ENCODE assay signal across 8 cellular contexts in the genomic region with DNA sequence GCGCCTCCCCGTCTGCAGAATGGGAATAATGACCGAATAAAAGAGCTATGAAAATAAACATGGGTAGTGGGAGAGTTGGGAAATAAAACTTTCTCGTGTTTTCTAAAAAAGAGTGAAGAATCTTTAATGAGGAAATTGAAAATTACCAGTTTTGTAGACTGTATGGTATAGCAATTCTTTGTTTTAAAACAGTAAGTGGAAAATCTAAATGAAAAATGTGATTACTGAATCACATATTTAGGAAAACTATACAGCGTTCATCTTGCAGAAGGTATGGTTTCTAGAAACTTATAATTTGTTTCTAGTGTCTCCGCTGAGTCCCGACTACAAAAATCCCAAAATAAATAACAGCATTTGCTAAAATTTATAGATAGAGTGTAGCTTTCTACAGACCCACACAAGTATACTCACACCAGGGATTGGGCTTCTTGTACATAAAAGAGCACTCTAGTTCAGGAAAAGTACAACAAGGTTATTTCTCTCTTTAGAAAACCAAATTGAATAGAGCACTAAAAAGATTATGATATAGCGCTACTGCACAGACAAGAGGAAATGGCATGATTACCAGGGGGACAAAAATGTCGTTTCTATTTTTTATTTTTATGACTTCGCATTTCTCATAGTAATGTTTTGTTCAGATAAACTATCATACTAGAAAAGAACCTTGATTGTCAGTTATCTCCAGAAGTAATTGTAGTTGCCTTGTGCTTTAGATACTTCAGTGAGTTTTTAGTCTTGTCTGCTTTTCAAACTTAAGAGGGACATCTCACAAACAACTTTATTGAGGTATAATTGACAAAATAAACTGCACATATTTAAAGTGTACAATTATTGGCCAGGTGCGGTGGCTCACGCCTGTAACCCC. TPM values are rescaled to one million over a fixed set of nuclear protein-coding genes. Genes with fewer than 3 reads are reported as not detected.
DNase-seq lines count a peak whose midpoint lies in the region; TF ChIP-seq lines count a peak whose summit lies in the region.

No MANE protein-coding gene starts in this region.

- H3K27ac ChIP-seq in ovary: peak overlapping the region; percentile 98 to 99

- TF ChIP-seq EP300 in ovary (IDR thresholded peaks at IDR 0.05): no peak

- DNase-seq in GM06990 (ENCODE audit: extremely low read depth, insufficient read length): no peak
- peak; percentile 44 for DNase-seq in OCI-M2 (lab: John Stamatoyannopoulos, UW; ENCODE audit: unreplicated experiment)
- DNase-seq in epithelial cell of esophagus (ENCODE audit: low read depth): no peak
- DNase-seq in ovary: no peak
- DNase-seq in NCI-H524 treated with DMSO at 0.1 percent for 48 hours (lab: John Stamatoyannopoulos, UW): no peak
- DNase-seq in HuH-7.5 (ENCODE audit: low spot score): no peak
- no peak for DNase-seq in NCI-H2196 (lab: John Stamatoyannopoulos, UW; ENCODE audit: unreplicated experiment)
- DNase-seq in COLO668 (lab: John Stamatoyannopoulos, UW; ENCODE audit: unreplicated experiment): no peak

- TF ChIP-seq CTCF in GM06990 (IDR thresholded peaks at IDR 0.05; ENCODE audit: insufficient read depth, low read length, poor library complexity, severe bottlenecking) (no peak), epithelial cell of esophagus (IDR thresholded peaks at IDR 0.05; ENCODE audit: insufficient read depth, low read depth, low read length, missing control alignments) (no peak), ovary (IDR thresholded peaks at IDR 0.05) (no peak)

- intact Hi-C loops in ovary (cut with DNase I): loop anchor here in 2 of 4 donors (5.0 to 10.0 kb wide), 3 partner anchors 189 to 273 kb away; partner anchors contain the start of genes DCAF17 (in 1 of the 2) and METTL8 (in 1 of the 2)

- no peaks in the 10 kb centered on the region for H3K27me3 ChIP-seq in GM06990 (replicated peaks; ENCODE audit: control insufficient read depth, insufficient read depth, low read length)
- H3K27me3 ChIP-seq in ovary: no peaks in the 10 kb centered on the region

- TF ChIP-seq POLR2A in ovary (IDR thresholded peaks at IDR 0.05): no peak

- H3K4me3 ChIP-seq in GM06990 (replicated peaks; ENCODE audit: low read depth, low read length): peak overlapping the region; percentile 94
- H3K4me3 ChIP-seq in epithelial cell of esophagus (ENCODE audit: low read length): peak overlapping the region; percentile 86
- H3K4me3 ChIP-seq in ovary: peak overlapping the region; percentile 83

- H3K36me3 ChIP-seq in GM06990 (ENCODE audit: control insufficient read depth, insufficient read depth, low read length) (no peaks in the 10 kb centered on the region), ovary (no peaks in the 10 kb centered on the region)

- H3K4me1 ChIP-seq in ovary (ENCODE audit: insufficient read depth): peaks cover 3% of the 10 kb centered on the region

- 31 to 35% (median 31%) methylated on average over 12 of the region's 12 CpGs for WGBS in ovary, 3 donors

- H3K9me3 ChIP-seq in ovary: no peaks in the 10 kb centered on the region

RNA-seq across cellular contexts. Expression of gene TLK1, which starts 1.0 kb away (rescaled TPM):
- 10 to 100 TPM; 26.3 to 77.4 (median 62.8) TPM for total RNA-seq in ovary
- polyA plus RNA-seq in ovary: 10 to 100 TPM; 15.9 to 24.6 TPM
